In the genomic region with DNA sequence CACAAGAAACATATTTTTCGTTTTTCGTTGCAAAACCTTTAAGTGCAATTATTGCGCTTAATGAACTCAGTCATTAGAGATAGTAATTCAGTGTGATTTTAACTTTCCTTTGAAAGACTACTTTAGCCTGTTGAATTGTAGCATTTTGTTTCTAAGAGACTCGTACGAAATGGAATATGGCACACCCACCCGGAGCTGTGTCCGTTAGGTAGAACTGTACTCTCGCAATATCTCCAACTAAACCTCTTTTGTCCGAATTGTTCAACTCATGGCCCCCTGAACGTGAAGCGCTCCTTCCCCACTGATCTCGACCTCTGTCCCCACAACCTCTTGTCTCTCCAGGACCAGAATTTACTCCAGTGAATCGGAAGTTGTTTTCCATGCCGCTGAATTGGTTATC, we compare ENCODE assay signal across 8 cellular contexts. TPM values are rescaled to one million over a fixed set of nuclear protein-coding genes. Genes with fewer than 3 reads are reported as not detected.
DNase-seq lines count a peak whose midpoint lies in the region; ATAC-seq lines count a peak whose summit lies in the region.

No MANE protein-coding gene starts in this region.

- no peaks in the 10 kb centered on the region for H3K27me3 Mint-ChIP-seq in activated T-cell treated with anti-CD3 and anti-CD28 coated beads, Interleukin-2, amount 50 U/mL, for 72 hours (ENCODE audit: low read depth)

- no peak overlapping the region for H2AK5ac ChIP-seq in neuronal stem cell (ENCODE audit: low read depth, low read length)

- peaks cover 4 to 8% of the 10 kb centered on the region in 2 donors for H3K4me1 ChIP-seq in neuronal stem cell (ENCODE audit: control insufficient read depth in 2 of 2, insufficient read depth in 1 of 2, low read depth in 1 of 2, low read length in 2 of 2)

- no peak for ATAC-seq in activated T-cell treated with anti-CD3 and anti-CD28 coated beads, Interleukin-2, amount 50 U/mL, for 72 hours (replicated peaks in 1 of 2)
- ATAC-seq in HG02678 (IDR thresholded peaks at IDR 0.05; ENCODE audit: unreplicated experiment), result no peak

- DNase-seq in NOMO-1 treated with DMSO at 0.1 percent for 48 hours (lab: John Stamatoyannopoulos, UW; ENCODE audit: unreplicated experiment) (peak; percentile 28), NOMO-1 treated with dmso at 0.1 percent for 144 hours (lab: John Stamatoyannopoulos, UW; ENCODE audit: unreplicated experiment) (no peak), NCI-H1694 treated with DMSO at 0.1 percent for 48 hours (lab: John Stamatoyannopoulos, UW) (peak; percentile 65), germinal center (ENCODE audit: low spot score) (peak; percentile 16), neuronal stem cell (ENCODE audit: low spot score) (no peak), NCI-H128 (lab: John Stamatoyannopoulos, UW; ENCODE audit: unreplicated experiment) (no peak)
- peak; percentile 8 to 22 for DNase-seq in activated T-cell treated with anti-CD3 and anti-CD28 coated beads, Interleukin-2, amount 50 U/mL, for 72 hours

- H3K9me3 Mint-ChIP-seq in activated T-cell treated with anti-CD3 and anti-CD28 coated beads, Interleukin-2, amount 50 U/mL, for 72 hours, result peaks cover 0 to 2% of the 10 kb centered on the region in 2 donors

- peaks cover 39% of the 10 kb centered on the region for H3K4me1 Mint-ChIP-seq in activated T-cell treated with anti-CD3 and anti-CD28 coated beads, Interleukin-2, amount 50 U/mL, for 72 hours (ENCODE audit: low read depth)

- H4K8ac ChIP-seq in neuronal stem cell (ENCODE audit: low read depth, low read length), result no peak overlapping the region

- H2BK12ac ChIP-seq in neuronal stem cell (ENCODE audit: low read length), result no peak overlapping the region

- peaks cover 2% of the 10 kb centered on the region for H3K79me1 ChIP-seq in neuronal stem cell (ENCODE audit: low read depth, low read length)

- no peak overlapping the region for H3K4ac ChIP-seq in neuronal stem cell (ENCODE audit: low read length)

- peak overlapping the region; percentile 91 to 98 for H3K4me3 Mint-ChIP-seq in activated T-cell treated with anti-CD3 and anti-CD28 coated beads, Interleukin-2, amount 50 U/mL, for 72 hours

- H2BK15ac ChIP-seq in neuronal stem cell (ENCODE audit: low read length), result peak overlapping the region; percentile 56

- H2BK120ac ChIP-seq in neuronal stem cell (ENCODE audit: low read depth, low read length), result no peak overlapping the region

- H3K9me3 ChIP-seq in neuronal stem cell (replicated peaks in 1 of 2; ENCODE audit: control insufficient read depth in 2 of 2, insufficient read depth in 1 of 2, low read depth in 1 of 2, low read length in 2 of 2), result peaks cover 0 to 6% of the 10 kb centered on the region in 2 donors

- H3K27ac Mint-ChIP-seq in activated T-cell treated with anti-CD3 and anti-CD28 coated beads, Interleukin-2, amount 50 U/mL, for 72 hours, result peak overlapping the region; percentile 98

- peak overlapping the region; percentile 100 for H3K27ac ChIP-seq in neuronal stem cell (replicated peaks; ENCODE audit: low read length)

- H4K91ac ChIP-seq in neuronal stem cell (ENCODE audit: low read depth, low read length, poor library complexity), result no peak overlapping the region

- H2BK5ac ChIP-seq in neuronal stem cell (ENCODE audit: low read length), result peak overlapping the region; percentile 97

- peaks cover 2 to 17% of the 10 kb centered on the region in 2 donors for H3K36me3 ChIP-seq in neuronal stem cell (replicated peaks in 1 of 2; ENCODE audit: control insufficient read depth in 2 of 2, insufficient read depth in 2 of 2, low read length in 2 of 2)

- H3K27me3 ChIP-seq in neuronal stem cell (ENCODE audit: control insufficient read depth in 3 of 3, insufficient read depth in 3 of 3, low read depth in 1 of 3, low read length in 3 of 3), result no peaks in the 10 kb centered on the region

- H3K14ac ChIP-seq in neuronal stem cell (ENCODE audit: low read length), result peak overlapping the region; percentile 97

- peak overlapping the region; percentile 62 to 91 for H3K4me3 ChIP-seq in neuronal stem cell (ENCODE audit: low read length in 2 of 2)

- no peak overlapping the region for H3K18ac ChIP-seq in neuronal stem cell (ENCODE audit: low read length)

- H3K9ac ChIP-seq in neuronal stem cell (ENCODE audit: low read depth, low read length, poor library complexity), result peak overlapping the region; percentile 99

- no CpG with 5 or more reads among the region's 14 CpGs for WGBS in neuronal stem cell (ENCODE audit: extremely low coverage in 2 of 2, insufficient read length in 2 of 2, insufficient replicate concordance in 1 of 2), 2 donors

- H3K36me3 Mint-ChIP-seq in activated T-cell treated with anti-CD3 and anti-CD28 coated beads, Interleukin-2, amount 50 U/mL, for 72 hours (ENCODE audit: insufficient read depth in 2 of 2), result peaks cover 7 to 10% of the 10 kb centered on the region in 2 donors

- H3K4me2 ChIP-seq in neuronal stem cell (ENCODE audit: insufficient read depth, low read length, poor library complexity, severe bottlenecking), result peak overlapping the region; percentile 58

- H3K23ac ChIP-seq in neuronal stem cell (ENCODE audit: low read depth, low read length, poor library complexity), result no peak overlapping the region

- H2AFZ ChIP-seq in neuronal stem cell (ENCODE audit: low read length), result peak overlapping the region; percentile 90

RNA-seq across cellular contexts. Expression of a gene that starts 0.8 kb away (rescaled TPM):
- 10 to 100 TPM; 36.1 to 45.4 TPM for total RNA-seq in activated T-cell treated with anti-CD3 and anti-CD28 coated beads, Interleukin-2, amount 50 U/mL, for 72 hours
- 75.3 TPM for polyA plus RNA-seq in neuronal stem cell (2013, experiment 1 of 2)
- 77.2 TPM for polyA plus RNA-seq in neuronal stem cell (2013, experiment 2 of 2)

Comparison
In these comparisons a context has a peak if more than half of its experiments do, and no peak if none do; other contexts are left out.
1. DNase-seq: peak in NOMO-1 treated with DMSO at 0.1 percent for 48 hours (single experiment), NCI-H1694 treated with DMSO at 0.1 percent for 48 hours (single experiment), activated T-cell treated with anti-CD3 and anti-CD28 coated beads, Interleukin-2, amount 50 U/mL, for 72 hours (2 of 2) and germinal center (single experiment); none in NOMO-1 treated with dmso at 0.1 percent for 144 hours (single experiment), neuronal stem cell (single experiment) and NCI-H128 (single experiment).